In the genomic region with DNA sequence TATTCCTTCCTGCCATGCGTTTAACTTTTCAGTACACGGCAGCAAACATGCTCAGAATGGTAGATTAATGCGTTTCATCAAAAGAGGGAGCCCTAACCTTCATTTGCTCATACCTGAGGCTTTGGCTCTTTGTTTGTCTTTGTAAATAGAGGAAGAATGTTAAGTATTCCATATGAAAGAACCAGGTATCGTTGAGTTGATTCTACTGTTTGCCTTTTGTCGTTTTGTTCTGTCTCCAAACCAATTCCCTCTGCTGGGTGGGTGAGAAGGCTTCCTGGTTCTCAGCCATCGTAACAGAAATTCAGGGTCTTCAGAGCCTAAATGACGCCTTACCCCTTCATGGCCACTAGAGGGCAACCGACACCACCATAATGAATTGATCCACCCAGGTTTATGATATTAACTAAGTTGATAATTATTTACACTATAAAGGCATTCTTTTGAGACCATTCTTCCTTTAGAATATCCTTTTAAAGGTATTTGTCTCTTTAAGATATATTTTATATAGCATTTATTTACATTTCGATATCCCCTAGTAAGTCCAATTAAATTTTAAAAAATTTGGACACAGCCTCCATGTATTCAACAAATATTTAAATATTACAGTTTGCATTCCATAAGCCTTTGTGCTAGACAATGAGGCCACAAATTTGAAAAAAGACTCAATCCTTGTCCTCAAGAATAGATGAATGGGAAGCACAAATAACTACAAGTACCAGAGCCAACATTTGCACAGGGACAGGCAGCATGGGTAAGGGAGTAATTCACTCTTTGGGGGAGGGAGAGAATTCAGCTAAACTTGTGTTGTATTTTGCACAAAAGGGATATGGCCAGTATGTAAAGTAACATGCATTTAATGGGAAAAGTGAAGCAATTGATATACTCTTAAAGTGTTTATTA, we compare ENCODE assay signal across 8 cellular contexts. TPM values are rescaled to one million over a fixed set of nuclear protein-coding genes. Genes with fewer than 3 reads are reported as not detected.
DNase-seq lines count a peak whose midpoint lies in the region; ATAC-seq and TF ChIP-seq lines count a peak whose summit lies in the region.

No MANE protein-coding gene starts in this region.

- H4K20me1 ChIP-seq in DOHH2 (ENCODE audit: control insufficient read depth, insufficient read depth, low read depth, low read length) (no peaks in the 10 kb centered on the region), OCI-LY7 (ENCODE audit: insufficient read depth, low read length) (no peaks in the 10 kb centered on the region)

- peak in 1 of 4 donors; percentile 18 for TF ChIP-seq EP300 in upper lobe of left lung (IDR thresholded peaks at IDR 0.05)

- POLR2A ChIA-PET in OCI-LY7 (lab: Charles Lee): interaction anchor here (1.4 to 1.6 kb wide), 2 partner anchors 36 to 145 kb away, joined by 3 to 4 read pairs; no protein-coding TSS in a partner anchor

- CTCF ChIA-PET in OCI-LY7 (lab: Charles Lee; ENCODE audit: unreplicated experiment): interaction anchor here (1.3 kb wide), 1 partner anchor 297 kb away, joined by 3 read pairs; no protein-coding TSS in a partner anchor

- H3K4me3 ChIP-seq in DOHH2 (ENCODE audit: low read length): peak overlapping the region; percentile 62
- peak overlapping the region; percentile 50 for H3K4me3 ChIP-seq in OCI-LY7 (ENCODE audit: low read depth, low read length, poor library complexity, severe bottlenecking)
- H3K4me3 ChIP-seq in fibroblast of villous mesenchyme (ENCODE audit: low read depth, low read length): peak overlapping the region; percentile 37
- H3K4me3 ChIP-seq in upper lobe of left lung: peak overlapping the region in 2 of 4 donors; percentile 28 to 34

- H3K27ac ChIP-seq in DOHH2 (ENCODE audit: low read depth, low read length) (no peak overlapping the region), OCI-LY7 (ENCODE audit: low read depth, low read length, poor library complexity, severe bottlenecking) (no peak overlapping the region), upper lobe of left lung (peak overlapping the region in 3 of 4 donors; percentile 51 to 93 (median 69))

- H3K9me3 ChIP-seq in DOHH2 (ENCODE audit: control insufficient read depth, insufficient read depth, low read length) (no peaks in the 10 kb centered on the region), OCI-LY7 (ENCODE audit: low read length) (no peaks in the 10 kb centered on the region), upper lobe of left lung (no peaks in the 10 kb centered on the region)

- peaks cover 15% of the 10 kb centered on the region for H3K4me1 ChIP-seq in DOHH2 (ENCODE audit: control insufficient read depth, low read length)
- peaks cover 14% of the 10 kb centered on the region for H3K4me1 ChIP-seq in OCI-LY7 (ENCODE audit: insufficient read depth, low read length, poor library complexity, severe bottlenecking)
- H3K4me1 ChIP-seq in upper lobe of left lung: peaks cover 6 to 21% (median 14%) of the 10 kb centered on the region in 4 donors

- TF ChIP-seq CTCF in DOHH2 (IDR thresholded peaks at IDR 0.05; ENCODE audit: low read depth, low read length, poor library complexity, severe bottlenecking) (peak; percentile 85), OCI-LY7 (conservative IDR thresholded peaks at IDR 0.05; ENCODE audit: low read length) (peak; percentile 88), fibroblast of villous mesenchyme (IDR thresholded peaks at IDR 0.05; ENCODE audit: insufficient read depth, low read depth, low read length) (peak; percentile 80), upper lobe of left lung (IDR thresholded peaks at IDR 0.05) (peak; percentile 79 to 87 (median 84))

- ATAC-seq in GM21619 (IDR thresholded peaks at IDR 0.05; ENCODE audit: unreplicated experiment) (peak; percentile 83), upper lobe of left lung (ENCODE audit: low FRiP score in 2 of 2) (peak; percentile 75 to 88)

- WGBS in upper lobe of left lung, 2 donors: 5% methylated on average over 9 of the region's 9 CpGs

- H3K4me1 Mint-ChIP-seq in activated T-helper 1 cell treated with anti-CD3 and anti-CD28 coated beads, Interleukin-12 subunit alpha, Interleukin-12 subunit beta, Interleukin-2, Interleukin-4 antibody, amounts not matched to agents 30 ng/mL and 10 ng/mL and 1 ng/mL, durations not matched to agents 14 hours and 24 hours and 36 hours (ENCODE audit: low read depth): peaks cover 7% of the 10 kb centered on the region

- H3K9me2 ChIP-seq in DOHH2 (replicated peaks; ENCODE audit: control insufficient read depth, low read length) (no peaks in the 10 kb centered on the region), OCI-LY7 (ENCODE audit: insufficient read depth, low read length) (no peaks in the 10 kb centered on the region)

- no peaks in the 10 kb centered on the region for H3K36me3 ChIP-seq in DOHH2 (ENCODE audit: control insufficient read depth, low read length)
- no peaks in the 10 kb centered on the region for H3K36me3 ChIP-seq in OCI-LY7 (ENCODE audit: insufficient read depth, low read length)
- no peaks in the 10 kb centered on the region for H3K36me3 ChIP-seq in upper lobe of left lung

- H3K27me3 ChIP-seq in DOHH2 (ENCODE audit: control insufficient read depth, low read length): no peaks in the 10 kb centered on the region
- no peaks in the 10 kb centered on the region for H3K27me3 ChIP-seq in upper lobe of left lung

- peak overlapping the region; percentile 83 for H3K4me2 ChIP-seq in DOHH2 (ENCODE audit: low read length)
- peak overlapping the region; percentile 68 for H3K4me2 ChIP-seq in OCI-LY7 (ENCODE audit: low read length)

- H2AFZ ChIP-seq in OCI-LY7 (ENCODE audit: low read length): peak overlapping the region; percentile 81; the same call in 1 of the 2 replicates

- no peak overlapping the region for H3K27ac Mint-ChIP-seq in activated T-helper 1 cell treated with anti-CD3 and anti-CD28 coated beads, Interleukin-12 subunit alpha, Interleukin-12 subunit beta, Interleukin-2, Interleukin-4 antibody, amounts not matched to agents 30 ng/mL and 10 ng/mL and 1 ng/mL, durations not matched to agents 14 hours and 24 hours and 36 hours

- DNase-seq in HuH-7 (ENCODE audit: low spot score) (peak; percentile 83), OCI-LY7 (ENCODE audit: low spot score) (peak; percentile 64), fibroblast of villous mesenchyme (ENCODE audit: low read depth) (peak; percentile 76), nucleus accumbens (lab: John Stamatoyannopoulos, UW) (peak in 30 of 56 donors; percentile 2 to 62 (median 14)), upper lobe of left lung (peak in 1 of 2 donors; percentile 57)
- peak; percentile 17 for DNase-seq in activated T-helper 1 cell treated with anti-CD3 and anti-CD28 coated beads, Interleukin-12 subunit alpha, Interleukin-12 subunit beta, Interleukin-2, Interleukin-4 antibody, amounts not matched to agents 30 ng/mL and 10 ng/mL and 1 ng/mL, durations not matched to agents 14 hours and 24 hours and 36 hours (ENCODE audit: low spot score)

- H3K9me3 Mint-ChIP-seq in activated T-helper 1 cell treated with anti-CD3 and anti-CD28 coated beads, Interleukin-12 subunit alpha, Interleukin-12 subunit beta, Interleukin-2, Interleukin-4 antibody, amounts not matched to agents 30 ng/mL and 10 ng/mL and 1 ng/mL, durations not matched to agents 14 hours and 24 hours and 36 hours: no peaks in the 10 kb centered on the region

- intact Hi-C loops in OCI-LY7 (cut with micrococcal nuclease; ENCODE audit: unreplicated experiment): loop anchor here (1.0 to 2.0 kb wide), 3 partner anchors 146 to 356 kb away; no protein-coding TSS in a partner anchor
- intact Hi-C loops in activated T-helper 1 cell treated with anti-CD3 and anti-CD28 coated beads, Interleukin-12 subunit alpha, Interleukin-12 subunit beta, Interleukin-2, Interleukin-4 antibody, amounts not matched to agents 30 ng/mL and 10 ng/mL and 1 ng/mL, durations not matched to agents 14 hours and 24 hours and 36 hours (cut with micrococcal nuclease): loop anchor here (1.0 to 2.0 kb wide), 5 partner anchors 48 to 356 kb away; a partner anchor contains a TSS

- H3K4me3 Mint-ChIP-seq in activated T-helper 1 cell treated with anti-CD3 and anti-CD28 coated beads, Interleukin-12 subunit alpha, Interleukin-12 subunit beta, Interleukin-2, Interleukin-4 antibody, amounts not matched to agents 30 ng/mL and 10 ng/mL and 1 ng/mL, durations not matched to agents 14 hours and 24 hours and 36 hours: peak overlapping the region; percentile 68

- no TSS peak for BruUV-seq in OCI-LY7 (replicated peaks; lab: Mats Ljungman, UMichigan)

- H3F3A ChIP-seq in DOHH2 (ENCODE audit: control insufficient read depth, insufficient read depth): no peaks in the 10 kb centered on the region

- no peaks in the 10 kb centered on the region for H3K36me3 Mint-ChIP-seq in activated T-helper 1 cell treated with anti-CD3 and anti-CD28 coated beads, Interleukin-12 subunit alpha, Interleukin-12 subunit beta, Interleukin-2, Interleukin-4 antibody, amounts not matched to agents 30 ng/mL and 10 ng/mL and 1 ng/mL, durations not matched to agents 14 hours and 24 hours and 36 hours (ENCODE audit: low read depth)

- H3K79me2 ChIP-seq in DOHH2 (ENCODE audit: control insufficient read depth, low read length) (no peaks in the 10 kb centered on the region), OCI-LY7 (ENCODE audit: insufficient read depth, low read depth, low read length) (no peaks in the 10 kb centered on the region)

- H3K27me3 Mint-ChIP-seq in activated T-helper 1 cell treated with anti-CD3 and anti-CD28 coated beads, Interleukin-12 subunit alpha, Interleukin-12 subunit beta, Interleukin-2, Interleukin-4 antibody, amounts not matched to agents 30 ng/mL and 10 ng/mL and 1 ng/mL, durations not matched to agents 14 hours and 24 hours and 36 hours (ENCODE audit: insufficient read depth): peaks cover 5% of the 10 kb centered on the region

- TF ChIP-seq POLR2A in upper lobe of left lung (IDR thresholded peaks at IDR 0.05): no peak

RNA-seq across cellular contexts. Expression of a gene that starts 48.1 kb away (rescaled TPM):
- total RNA-seq in OCI-LY7 (2014; rRNA removed; shearing (Covaris generic)): 30.8 and 42.9 TPM in 2 replicates
- 20.7 and 25.2 TPM in 2 replicates for total RNA-seq in OCI-LY7 (2022)
- 54.1 and 60.2 TPM in 2 replicates for total RNA-seq in activated T-helper 1 cell treated with anti-CD3 and anti-CD28 coated beads, Interleukin-12 subunit alpha, Interleukin-12 subunit beta, Interleukin-2, Interleukin-4 antibody, amounts not matched to agents 30 ng/mL and 10 ng/mL and 1 ng/mL, durations not matched to agents 14 hours and 24 hours and 36 hours
- 17.1 and 20.7 TPM in 2 replicates for total RNA-seq in fibroblast of villous mesenchyme
- total RNA-seq in upper lobe of left lung: 10 to 100 TPM; 13.0 to 48.2 (median 23.3) TPM

RNA-seq across cellular contexts. Expression of a gene that starts 48.8 kb away (rescaled TPM):
- total RNA-seq in OCI-LY7 (2014; rRNA removed; shearing (Covaris generic)): 0.54 and 0.59 TPM in 2 replicates
- total RNA-seq in OCI-LY7 (2022): 1.2 and 2.1 TPM in 2 replicates
- total RNA-seq in activated T-helper 1 cell treated with anti-CD3 and anti-CD28 coated beads, Interleukin-12 subunit alpha, Interleukin-12 subunit beta, Interleukin-2, Interleukin-4 antibody, amounts not matched to agents 30 ng/mL and 10 ng/mL and 1 ng/mL, durations not matched to agents 14 hours and 24 hours and 36 hours: 0.83 and 1.0 TPM in 2 replicates
- 0.32 and 0.43 TPM in 2 replicates for total RNA-seq in fibroblast of villous mesenchyme
- 10 to 100 TPM in 1 of 6 donors, 1 to 10 TPM in 4, under 1 TPM in 1; 0.83 to 11.9 (median 2.6) TPM for total RNA-seq in upper lobe of left lung

Comparison
In these comparisons a context has a peak if more than half of its experiments do, and no peak if none do; other contexts are left out.
1. H3K27ac ChIP-seq: peak in upper lobe of left lung (3 of 4); none in DOHH2 (single experiment) and OCI-LY7 (single experiment).
2. Peak in every context shown above with its lines, with median percentiles within 50 percentile points of each other: CTCF ChIP-seq.